ENCODE assay signal across 9 cellular contexts in genomic region chr22:24060375-24060788, GRCh38. TPM values are rescaled to one million over a fixed set of nuclear protein-coding genes. Genes with fewer than 3 reads are reported as not detected.
A peak's percentile ranks its signal among the peaks of the same experiment; 100 is the strongest.
DNase-seq lines count a peak whose midpoint lies in the region; ATAC-seq, FAIRE-seq and TF ChIP-seq lines count a peak whose summit lies in the region.
"Had no signal": no experiment of that assay in that cellular context is flagged by ENCODE, and none has a peak within 500 bp of the region (broad histone marks: within the 10 kb centered on the region; RNA-seq: fewer than 3 reads in every experiment).

No MANE protein-coding gene starts in this region.

- H3K4me3 ChIP-seq in AG09309 (ENCODE audit: control insufficient read depth, low read depth, low read length): no peak overlapping the region
- no peak overlapping the region for H3K4me3 ChIP-seq in bronchial epithelial cell (ENCODE audit: low read depth, low read length)
- no peak overlapping the region for H3K4me3 ChIP-seq in sigmoid colon

- TF ChIP-seq POLR2A in sigmoid colon (IDR thresholded peaks at IDR 0.05): no peak

- no peak for ATAC-seq in GM21723 (IDR thresholded peaks at IDR 0.05; ENCODE audit: unreplicated experiment)
- ATAC-seq in GM19395 (IDR thresholded peaks at IDR 0.05; ENCODE audit: unreplicated experiment): no peak

- no peaks in the 10 kb centered on the region for H3K9me3 ChIP-seq in sigmoid colon

- no peak for TF ChIP-seq CTCF in AG09309 (IDR thresholded peaks at IDR 0.05; ENCODE audit: control insufficient read depth, insufficient read depth, low read depth, low read length, missing control alignments)
- TF ChIP-seq CTCF in bronchial epithelial cell (IDR thresholded peaks at IDR 0.05; ENCODE audit: insufficient read depth, low read length, severe bottlenecking): no peak
- TF ChIP-seq CTCF in sigmoid colon (IDR thresholded peaks at IDR 0.05): no peak

- 71% methylated on average over 5 of the region's 5 CpGs for WGBS in sigmoid colon, 2 donors

- peak overlapping the region in 1 of 4 donors; percentile 39 for H3K27ac ChIP-seq in sigmoid colon

- intact Hi-C loops in sigmoid colon (cut with DNase I): no loop called here

- DNase-seq in AG09309 (ENCODE audit: low read depth): peak; percentile 64
- peak; percentile 94 for DNase-seq in M059J (ENCODE audit: low read depth)
- peak; percentile 75 for DNase-seq in bronchial epithelial cell (ENCODE audit: low read depth)
- peak; percentile 39 for DNase-seq in medulla oblongata (ENCODE audit: extremely low spot score)
- no peak for DNase-seq in SW480 (ENCODE audit: low spot score)
- DNase-seq in sigmoid colon: no peak

- H3K27me3 ChIP-seq in bronchial epithelial cell (ENCODE audit: control insufficient read depth, insufficient read depth, low read length) (no peaks in the 10 kb centered on the region), sigmoid colon (no peaks in the 10 kb centered on the region)

- FAIRE-seq in bronchial epithelial cell (lab: Jason Lieb, UNC): peak; percentile 47
- FAIRE-seq: frontal cortex had no signal

- peaks cover 23% of the 10 kb centered on the region for H3K36me3 ChIP-seq in bronchial epithelial cell (ENCODE audit: control insufficient read depth, insufficient read depth, low read length)
- peaks cover 20 to 93% (median 54%) of the 10 kb centered on the region in 4 donors for H3K36me3 ChIP-seq in sigmoid colon

- H3K4me1 ChIP-seq in sigmoid colon: peaks cover 0 to 9% (median 4%) of the 10 kb centered on the region in 4 donors

- TF ChIP-seq EP300 in sigmoid colon (IDR thresholded peaks at IDR 0.05): no peak

RNA-seq across cellular contexts. Expression of gene CABIN1, which starts 49.3 kb away (rescaled TPM):
- total RNA-seq in M059J (2014; rRNA removed; shearing (Covaris generic)): 13.1 and 24.1 TPM in 2 replicates
- 15.8 and 26.5 TPM in 2 replicates for total RNA-seq in bronchial epithelial cell
- total RNA-seq in sigmoid colon: 10 to 100 TPM; 21.2 to 77.3 (median 35.6) TPM
- 10 to 100 TPM; 13.8 to 43.5 (median 15.7) TPM for polyA plus RNA-seq in sigmoid colon

RNA-seq across cellular contexts. Expression of gene GSTT4, which starts 55.1 kb away (rescaled TPM):
- total RNA-seq in M059J (2014; rRNA removed; shearing (Covaris generic)): not detected in 2 replicates
- not detected in 2 replicates for total RNA-seq in bronchial epithelial cell
- total RNA-seq in sigmoid colon: not detected
- polyA plus RNA-seq in sigmoid colon: not detected
- total RNA-seq: frontal cortex had no signal

Comparison
In these comparisons a context has a peak if more than half of its experiments do, and no peak if none do; other contexts are left out.
1. DNase-seq: peak in AG09309 (single experiment), M059J (single experiment), bronchial epithelial cell (single experiment) and medulla oblongata (single experiment); none in SW480 (single experiment) and sigmoid colon (single experiment).